ENCODE assay signal across 24 cellular contexts in the genomic region with DNA sequence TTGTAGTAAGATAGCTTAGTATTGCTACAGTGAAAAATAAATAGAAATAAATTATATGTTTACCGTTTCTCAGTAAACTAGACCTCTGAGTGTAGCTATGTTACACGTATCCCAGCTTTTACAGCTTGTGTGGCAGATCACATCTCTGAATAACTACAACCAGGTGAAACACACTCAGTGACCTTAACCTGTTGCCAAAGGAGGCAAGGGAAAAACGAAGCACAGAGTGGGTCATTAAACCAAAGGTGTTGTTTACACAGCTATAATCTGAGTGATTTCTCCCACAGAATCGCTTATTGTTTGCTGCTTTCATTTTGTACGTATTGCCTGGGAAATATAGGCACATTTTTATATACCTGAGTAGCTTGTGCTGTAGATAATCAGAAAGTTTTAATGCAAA.
"Had no signal": no experiment of that assay in that cellular context is flagged by ENCODE, and none has a peak within 500 bp of the region (broad histone marks: within the 10 kb centered on the region; RNA-seq: fewer than 3 reads in every experiment).

No MANE protein-coding gene starts in this region.

- H3K4me3 ChIP-seq: esophagus muscularis mucosa, gastrocnemius medialis, heart right ventricle, lung, neural progenitor cell, ovary, right atrium auricular region, sigmoid colon, skin epidermis, testis, tibial nerve, upper lobe of right lung, vagina had no signal

- H3K4me1 Mint-ChIP-seq: immature natural killer cell; natural killer cell; neural progenitor cell; stimulated activated naive B cell treated with anti-CD40 and anti-IgM and Interleukin-4, amounts not matched to agents 10 μg/mL and 1 μg/mL and 100 μg/mL, for 72 hours; stimulated activated naive CD8-positive, alpha-beta T cell treated with anti-CD3 and anti-CD28 coated beads, Interleukin-15, amount 100 ng/mL, for 72 hours had no signal

- H3K4me1 ChIP-seq: neural progenitor cell, right atrium auricular region, testis, tibial nerve, upper lobe of right lung, vagina had no signal

- H3K27ac Mint-ChIP-seq: effector memory CD8-positive, alpha-beta T cell; immature natural killer cell; natural killer cell; neural progenitor cell; stimulated activated naive B cell treated with anti-CD40 and anti-IgM and Interleukin-4, amounts not matched to agents 10 μg/mL and 1 μg/mL and 100 μg/mL, for 72 hours; stimulated activated naive CD8-positive, alpha-beta T cell treated with anti-CD3 and anti-CD28 coated beads, Interleukin-15, amount 100 ng/mL, for 72 hours had no signal

- ATAC-seq: effector memory CD8-positive, alpha-beta T cell; gastrocnemius medialis; heart right ventricle; left ventricle myocardium superior; natural killer cell; stimulated activated naive B cell treated with anti-CD40 and anti-IgM and Interleukin-4, amounts not matched to agents 10 μg/mL and 1 μg/mL and 100 μg/mL, for 72 hours; stimulated activated naive CD8-positive, alpha-beta T cell treated with anti-CD3 and anti-CD28 coated beads, Interleukin-15, amount 100 ng/mL, for 72 hours; upper lobe of right lung had no signal

- DNase-seq: effector memory CD8-positive, alpha-beta T cell; gastrocnemius medialis; heart right ventricle; immature natural killer cell; left ventricle myocardium superior; mesenchymal stem cell; natural killer cell; nucleus accumbens; ovary; sigmoid colon; stimulated activated CD4-positive, alpha-beta T cell treated with anti-CD3 and anti-CD28 coated beads, Interleukin-2, amount 100 ng/mL, for 24 hours; stimulated activated CD4-positive, alpha-beta T cell treated with anti-CD3 and anti-CD28 coated beads, Interleukin-4, amount 100 ng/mL, for 4 hours; stimulated activated naive B cell treated with anti-CD40 and anti-IgM and Interleukin-4, amounts not matched to agents 10 μg/mL and 1 μg/mL and 100 μg/mL, for 72 hours; stimulated activated naive CD8-positive, alpha-beta T cell treated with anti-CD3 and anti-CD28 coated beads, Interleukin-15, amount 100 ng/mL, for 72 hours; testis; upper lobe of right lung had no signal

- H3K4me2 ChIP-seq: neural progenitor cell had no signal

- H3K27me3 ChIP-seq: esophagus muscularis mucosa, gastrocnemius medialis, heart right ventricle, neural progenitor cell, ovary, right atrium auricular region, sigmoid colon, testis, tibial nerve, upper lobe of right lung, vagina had no signal

- H3K27ac ChIP-seq: epithelial cell of prostate, esophagus muscularis mucosa, gastrocnemius medialis, heart right ventricle, neural progenitor cell, ovary, right atrium auricular region, sigmoid colon, skin epidermis, testis, tibial nerve, upper lobe of right lung, vagina had no signal

- H3K9ac ChIP-seq: neural progenitor cell had no signal

- H3K36me3 ChIP-seq: esophagus muscularis mucosa, gastrocnemius medialis, heart right ventricle, neural progenitor cell, ovary, right atrium auricular region, sigmoid colon, tibial nerve, upper lobe of right lung, vagina had no signal

- H3K9me3 ChIP-seq: esophagus muscularis mucosa, gastrocnemius medialis, heart right ventricle, ovary, right atrium auricular region, sigmoid colon, testis, tibial nerve, upper lobe of right lung, vagina had no signal

- H3K27me3 Mint-ChIP-seq: effector memory CD8-positive, alpha-beta T cell; stimulated activated naive B cell treated with anti-CD40 and anti-IgM and Interleukin-4, amounts not matched to agents 10 μg/mL and 1 μg/mL and 100 μg/mL, for 72 hours had no signal

- H2AFZ ChIP-seq: neural progenitor cell had no signal

- H3K4me3 Mint-ChIP-seq: effector memory CD8-positive, alpha-beta T cell; immature natural killer cell; natural killer cell; neural progenitor cell; stimulated activated naive B cell treated with anti-CD40 and anti-IgM and Interleukin-4, amounts not matched to agents 10 μg/mL and 1 μg/mL and 100 μg/mL, for 72 hours; stimulated activated naive CD8-positive, alpha-beta T cell treated with anti-CD3 and anti-CD28 coated beads, Interleukin-15, amount 100 ng/mL, for 72 hours had no signal

- H3K36me3 Mint-ChIP-seq: immature natural killer cell; neural progenitor cell; stimulated activated naive B cell treated with anti-CD40 and anti-IgM and Interleukin-4, amounts not matched to agents 10 μg/mL and 1 μg/mL and 100 μg/mL, for 72 hours had no signal

- H3K9me3 Mint-ChIP-seq: neural progenitor cell; stimulated activated naive B cell treated with anti-CD40 and anti-IgM and Interleukin-4, amounts not matched to agents 10 μg/mL and 1 μg/mL and 100 μg/mL, for 72 hours had no signal
